In the genomic region with DNA sequence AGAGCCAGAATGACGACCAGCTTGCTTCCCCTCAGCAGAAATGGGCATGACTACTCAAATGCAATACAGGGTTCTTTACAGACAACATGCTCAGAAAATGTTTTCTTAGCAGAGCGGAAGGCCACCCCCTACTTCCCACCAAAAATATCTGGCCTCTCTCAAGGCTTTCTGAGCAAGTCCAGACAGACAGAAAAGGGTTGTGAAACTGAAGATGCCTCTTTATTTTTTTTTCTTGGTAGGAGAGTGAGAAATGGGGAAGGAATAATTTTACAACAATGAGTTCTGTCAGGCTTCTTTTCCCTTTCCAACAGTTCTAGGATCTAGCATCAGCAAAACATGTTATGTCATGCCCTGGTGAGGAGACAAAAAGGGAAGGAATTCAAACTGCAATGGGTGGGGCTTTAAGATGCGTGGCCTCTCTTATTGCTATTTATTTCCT, we compare ENCODE assay signal across 12 cellular contexts.
DNase-seq lines count a peak whose midpoint lies in the region; ATAC-seq and TF ChIP-seq lines count a peak whose summit lies in the region.
"Had no signal": no experiment of that assay in that cellular context is flagged by ENCODE, and none has a peak within 500 bp of the region (broad histone marks: within the 10 kb centered on the region; RNA-seq: fewer than 3 reads in every experiment).

No MANE protein-coding gene starts in this region.

- no peak for TF ChIP-seq CTCF in coronary artery (IDR thresholded peaks at IDR 0.05)

- peak overlapping the region in 1 of 2 donors; percentile 71 for H3K27ac ChIP-seq in coronary artery
- H3K27ac ChIP-seq: ascending aorta had no signal

- ATAC-seq in Right ventricle myocardium inferior: peak; percentile 81
- ATAC-seq in GM21825 (IDR thresholded peaks at IDR 0.05; ENCODE audit: unreplicated experiment): no peak
- ATAC-seq: stimulated activated naive CD8-positive, alpha-beta T cell treated with anti-CD3 and anti-CD28 coated beads, Interleukin-15, amount 100 ng/mL, for 72 hours had no signal

- intact Hi-C loops in Right ventricle myocardium inferior (cut with DNase I): no loop called here
- intact Hi-C loops in cardiac septum (cut with DNase I): no loop called here

- H3K4me3 ChIP-seq in coronary artery: no peak overlapping the region
- H3K4me3 ChIP-seq: ascending aorta, spleen had no signal

- DNase-seq in Right ventricle myocardium inferior (ENCODE audit: missing footprints) (no peak), cardiac septum (ENCODE audit: low spot score) (no peak), coronary artery (ENCODE audit: low spot score) (peak; percentile 21), medulla oblongata (ENCODE audit: extremely low spot score) (peak; percentile 87), HuH-7 (ENCODE audit: low spot score) (no peak), cortex of kidney (lab: John Stamatoyannopoulos, UW) (no peak)
- DNase-seq in stimulated activated CD4-positive, alpha-beta T cell treated with anti-CD3 and anti-CD28 coated beads, Interleukin-4, amount 100 ng/mL, for 4 hours: no peak
- DNase-seq: activated CD4-positive, CD25-positive, alpha-beta regulatory T cell treated with anti-CD3 and anti-CD28 coated beads, Interleukin-2, amount 50 U/mL, for 72 hours; spleen; stimulated activated naive CD8-positive, alpha-beta T cell treated with anti-CD3 and anti-CD28 coated beads, Interleukin-15, amount 100 ng/mL, for 72 hours had no signal

Comparison
In these comparisons a context has a peak if more than half of its experiments do, and no peak if none do; other contexts are left out.
1. DNase-seq: peak in coronary artery (single experiment) and medulla oblongata (single experiment); none in Right ventricle myocardium inferior (single experiment), cardiac septum (single experiment), HuH-7 (single experiment), cortex of kidney (single experiment) and stimulated activated CD4-positive, alpha-beta T cell treated with anti-CD3 and anti-CD28 coated beads, Interleukin-4, amount 100 ng/mL, for 4 hours (0 of 2).